16 cellular contexts compared by ENCODE assay signal in the genomic region with DNA sequence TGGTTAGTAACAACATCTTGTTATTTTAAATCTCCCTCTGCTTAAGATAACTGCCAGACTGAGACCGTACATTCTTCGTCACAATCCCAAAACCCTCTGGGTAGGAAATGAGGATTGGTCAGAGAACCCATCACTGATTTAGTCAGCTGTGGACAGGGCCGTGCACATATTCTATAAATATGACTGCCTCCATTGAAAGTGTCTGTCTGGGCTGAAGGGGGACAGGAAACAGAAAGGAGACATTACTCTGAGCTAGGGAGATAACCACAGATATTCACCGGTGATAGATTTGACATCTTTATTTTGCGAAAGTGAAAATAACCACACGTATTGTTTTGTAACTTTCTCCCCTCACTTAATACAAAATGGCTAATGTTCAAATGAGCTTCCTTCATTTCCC. TPM values are rescaled to one million over a fixed set of nuclear protein-coding genes. Genes with fewer than 3 reads are reported as not detected.
DNase-seq lines count a peak whose midpoint lies in the region; ATAC-seq, FAIRE-seq and TF ChIP-seq lines count a peak whose summit lies in the region.
"Had no signal": no experiment of that assay in that cellular context is flagged by ENCODE, and none has a peak within 500 bp of the region (broad histone marks: within the 10 kb centered on the region; RNA-seq: fewer than 3 reads in every experiment).

No MANE protein-coding gene starts in this region.

- 52 to 55% methylated on average over 6 of the region's 6 CpGs for WGBS in testis, 2 donors
- 71% methylated on average over 6 of the region's 6 CpGs for WGBS in prostate gland

- no peak for FAIRE-seq in GM12892 (lab: Jason Lieb, UNC)

- intact Hi-C loops in testis (cut with DNase I; ENCODE audit: low total_unique reads): no loop called here
- intact Hi-C loops in prostate gland (cut with DNase I): no loop called here

- H3K9me3 ChIP-seq in testis: no peaks in the 10 kb centered on the region
- H3K9me3 ChIP-seq in prostate gland: no peaks in the 10 kb centered on the region

- H3K27me3 ChIP-seq in testis (no peaks in the 10 kb centered on the region), prostate gland (replicated peaks; ENCODE audit: insufficient read depth) (no peaks in the 10 kb centered on the region)

- no peaks in the 10 kb centered on the region for H3K9me3 Mint-ChIP-seq in activated naive CD8-positive, alpha-beta T cell treated with anti-CD3 and anti-CD28 coated beads, Interleukin-2, amount 10 ng/mL, durations not matched to agents 7 days and 5 days
- H3K9me3 Mint-ChIP-seq in activated T-helper 17 cell treated with anti-CD3 and anti-CD28 coated beads, Interleukin-2, amount 50 U/mL, for 72 hours: no peaks in the 10 kb centered on the region

- peaks cover 4% of the 10 kb centered on the region for H3K4me1 Mint-ChIP-seq in activated naive CD8-positive, alpha-beta T cell treated with anti-CD3 and anti-CD28 coated beads, Interleukin-2, amount 10 ng/mL, durations not matched to agents 7 days and 5 days
- peaks cover 4% of the 10 kb centered on the region for H3K4me1 Mint-ChIP-seq in activated T-helper 17 cell treated with anti-CD3 and anti-CD28 coated beads, Interleukin-2, amount 50 U/mL, for 72 hours

- H3K27me3 Mint-ChIP-seq in activated naive CD8-positive, alpha-beta T cell treated with anti-CD3 and anti-CD28 coated beads, Interleukin-2, amount 10 ng/mL, durations not matched to agents 7 days and 5 days: peaks cover 15% of the 10 kb centered on the region
- H3K27me3 Mint-ChIP-seq in activated T-helper 17 cell treated with anti-CD3 and anti-CD28 coated beads, Interleukin-2, amount 50 U/mL, for 72 hours: peaks cover 18% of the 10 kb centered on the region
- H3K27me3 Mint-ChIP-seq: brain had no signal

- peak; percentile 8 for DNase-seq in GM10266 (ENCODE audit: extremely low spot score)
- DNase-seq in activated naive CD8-positive, alpha-beta T cell treated with anti-CD3 and anti-CD28 coated beads, Interleukin-2, amount 10 ng/mL, durations not matched to agents 7 days and 5 days: no peak
- DNase-seq in testis: no peak
- DNase-seq in GM12892 (ENCODE audit: insufficient read length): no peak
- no peak for DNase-seq in prostate gland (ENCODE audit: low spot score)
- DNase-seq: erythroblast, naive B cell, NCI-H1694 treated with DMSO at 0.1 percent for 48 hours, small intestine, T1000 had no signal

- H3K27ac ChIP-seq in testis (no peak overlapping the region), prostate gland (no peak overlapping the region)

- H3K4me1 ChIP-seq in testis (no peaks in the 10 kb centered on the region), prostate gland (replicated peaks) (no peaks in the 10 kb centered on the region)

- no peaks in the 10 kb centered on the region for H3K36me3 ChIP-seq in testis (ENCODE audit: low read depth, missing control alignments)
- H3K36me3 ChIP-seq in prostate gland: no peaks in the 10 kb centered on the region

- TF ChIP-seq CTCF in GM10266 (IDR thresholded peaks at IDR 0.05; ENCODE audit: control insufficient read depth, insufficient read depth, low read depth, missing control alignments): no peak
- TF ChIP-seq CTCF in testis (IDR thresholded peaks at IDR 0.05): no peak
- no peak for TF ChIP-seq CTCF in prostate gland (IDR thresholded peaks at IDR 0.05)

- no peak for TF ChIP-seq POLR2A in testis (IDR thresholded peaks at IDR 0.05)
- no peak for TF ChIP-seq POLR2A in GM12892 (IDR thresholded peaks at IDR 0.05; ENCODE audit: low read depth, low read length)
- TF ChIP-seq POLR2A in prostate gland (IDR thresholded peaks at IDR 0.05): no peak

- ATAC-seq in GM19467 (IDR thresholded peaks at IDR 0.05; ENCODE audit: unreplicated experiment) (peak; percentile 70), HG02981 (IDR thresholded peaks at IDR 0.05; ENCODE audit: unreplicated experiment) (peak; percentile 82)
- peak; percentile 42 for ATAC-seq in activated naive CD8-positive, alpha-beta T cell treated with anti-CD3 and anti-CD28 coated beads, Interleukin-2, amount 10 ng/mL, durations not matched to agents 7 days and 5 days (ENCODE audit: low read depth)
- ATAC-seq in activated T-helper 17 cell treated with anti-CD3 and anti-CD28 coated beads, Interleukin-2, amount 50 U/mL, for 72 hours (replicated peaks): no peak

- peak overlapping the region; percentile 50 for H3K4me3 Mint-ChIP-seq in activated naive CD8-positive, alpha-beta T cell treated with anti-CD3 and anti-CD28 coated beads, Interleukin-2, amount 10 ng/mL, durations not matched to agents 7 days and 5 days
- no peak overlapping the region for H3K4me3 Mint-ChIP-seq in activated T-helper 17 cell treated with anti-CD3 and anti-CD28 coated beads, Interleukin-2, amount 50 U/mL, for 72 hours
- H3K4me3 Mint-ChIP-seq: brain had no signal

- H3K36me3 Mint-ChIP-seq in activated naive CD8-positive, alpha-beta T cell treated with anti-CD3 and anti-CD28 coated beads, Interleukin-2, amount 10 ng/mL, durations not matched to agents 7 days and 5 days: no peaks in the 10 kb centered on the region
- no peaks in the 10 kb centered on the region for H3K36me3 Mint-ChIP-seq in activated T-helper 17 cell treated with anti-CD3 and anti-CD28 coated beads, Interleukin-2, amount 50 U/mL, for 72 hours (ENCODE audit: low read depth)
- H3K36me3 Mint-ChIP-seq: brain, naive B cell had no signal

- H3K4me3 ChIP-seq in testis (no peak overlapping the region), prostate gland (no peak overlapping the region)

- H3K27ac Mint-ChIP-seq in activated naive CD8-positive, alpha-beta T cell treated with anti-CD3 and anti-CD28 coated beads, Interleukin-2, amount 10 ng/mL, durations not matched to agents 7 days and 5 days: no peak overlapping the region
- no peak overlapping the region for H3K27ac Mint-ChIP-seq in activated T-helper 17 cell treated with anti-CD3 and anti-CD28 coated beads, Interleukin-2, amount 50 U/mL, for 72 hours
- H3K27ac Mint-ChIP-seq: brain had no signal

- POLR2A ChIA-PET in activated naive CD8-positive, alpha-beta T cell treated with anti-CD3 and anti-CD28 coated beads, Interleukin-2, amount 10 ng/mL, durations not matched to agents 7 days and 5 days (lab: Charles Lee): no interaction called here

RNA-seq across cellular contexts. Expression of a gene that starts 36.9 kb away (rescaled TPM):
- total RNA-seq in activated naive CD8-positive, alpha-beta T cell treated with anti-CD3 and anti-CD28 coated beads, Interleukin-2, amount 10 ng/mL, durations not matched to agents 7 days and 5 days: not detected
- 10 to 100 TPM; 11.1 to 26.6 TPM for total RNA-seq in testis
- polyA plus RNA-seq in testis (ENCODE audit: insufficient read depth, low read depth, low replicate concordance): 3.1 TPM
- polyA plus RNA-seq in GM12892 (2012; ENCODE audit: missing spikeins): not detected
- total RNA-seq in activated T-helper 17 cell treated with anti-CD3 and anti-CD28 coated beads, Interleukin-2, amount 50 U/mL, for 72 hours: not detected
- 10 to 100 TPM in 1 of 2 donors, 1 to 10 TPM in 1; 4.8 to 18.5 TPM for total RNA-seq in prostate gland
- total RNA-seq: G401, HT-29 had no signal

Comparison
In these comparisons a context has a peak if more than half of its experiments do, and no peak if none do; other contexts are left out.
1. RNA of a gene that starts 36.9 kb away (total RNA-seq): 11.1 to 26.6 TPM in testis and 4.8 to 18.5 TPM in prostate gland; not detected in activated naive CD8-positive, alpha-beta T cell treated with anti-CD3 and anti-CD28 coated beads, Interleukin-2, amount 10 ng/mL, durations not matched to agents 7 days and 5 days and not detected in activated T-helper 17 cell treated with anti-CD3 and anti-CD28 coated beads, Interleukin-2, amount 50 U/mL, for 72 hours; every median in the first group is over 4 times any median in the second.